ENCODE assay signal across 18 cellular contexts in the genomic region with DNA sequence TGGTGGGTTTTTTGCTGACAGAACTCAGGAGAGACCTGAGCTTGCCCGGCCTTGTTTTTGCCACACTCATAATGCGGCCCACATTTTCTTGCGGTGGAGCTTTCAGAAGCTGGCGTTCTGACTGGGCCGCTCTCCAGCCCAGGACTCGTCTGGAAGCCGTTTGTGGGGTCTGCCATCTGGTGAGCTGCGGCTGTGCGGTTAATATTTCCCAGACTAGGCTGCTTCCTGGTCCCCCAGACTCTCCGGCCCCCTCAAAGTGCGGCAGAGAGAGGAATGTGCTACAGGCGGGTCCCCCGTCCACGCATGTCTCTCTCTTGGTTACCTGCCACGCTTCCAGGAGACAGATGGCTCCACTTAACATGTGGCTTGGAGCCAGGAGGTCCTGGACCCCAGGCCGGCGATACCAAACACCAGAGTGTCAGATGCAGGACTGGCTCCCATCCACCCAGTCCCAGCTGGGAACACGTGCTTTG.
A peak's percentile ranks its signal among the peaks of the same experiment; 100 is the strongest.
DNase-seq lines count a peak whose midpoint lies in the region; ATAC-seq and TF ChIP-seq lines count a peak whose summit lies in the region.
"Had no signal": no experiment of that assay in that cellular context is flagged by ENCODE, and none has a peak within 500 bp of the region (broad histone marks: within the 10 kb centered on the region; RNA-seq: fewer than 3 reads in every experiment).

No MANE protein-coding gene starts in this region.

- peak overlapping the region; percentile 2 for H3K27ac Mint-ChIP-seq in mesothelial cell of epicardium
- H3K27ac Mint-ChIP-seq: dendritic cell treated with granulocyte-macrophage colony-stimulating factor and Interleukin-4, amounts not matched to agents 40 ng/mL and 50 ng/mL, for 4 days; memory B cell had no signal

- DNase-seq in AG09309 (ENCODE audit: low read depth) (peak; percentile 13), RPMI7951 (ENCODE audit: low read depth) (peak; percentile 94), mesothelial cell of epicardium (ENCODE audit: low spot score in 2 of 2, unreplicated experiment in 2 of 2) (peak in 1 of 2 experiments; percentile 57), left colon (no peak), NCI-H1048 (lab: John Stamatoyannopoulos, UW) (no peak), kidney glomerular epithelial cell (lab: John Stamatoyannopoulos, UW) (no peak), EL (no peak)
- DNase-seq: activated gamma-delta T cell, NCI-H526, Peyer's patch, T-helper 1 cell, tibial artery had no signal

- H3K4me1 Mint-ChIP-seq in mesothelial cell of epicardium = peaks cover 36% of the 10 kb centered on the region

- intact Hi-C loops in left colon (cut with DNase I, micrococcal nuclease) = no loop called here

- H3K9me3 Mint-ChIP-seq in mesothelial cell of epicardium = no peaks in the 10 kb centered on the region
- H3K9me3 Mint-ChIP-seq: dendritic cell treated with granulocyte-macrophage colony-stimulating factor and Interleukin-4, amounts not matched to agents 40 ng/mL and 50 ng/mL, for 4 days; memory B cell had no signal

- no peaks in the 10 kb centered on the region for H3K9me3 ChIP-seq in KOPT-K1 (ENCODE audit: insufficient read depth, low read length, poor library complexity, severe bottlenecking)
- H3K9me3 ChIP-seq: Peyer's patch, tibial artery had no signal

- H3K4me3 ChIP-seq in AG09309 (ENCODE audit: control insufficient read depth, low read depth, low read length) = no peak overlapping the region
- H3K4me3 ChIP-seq: Peyer's patch, tibial artery had no signal

- H3K4me3 Mint-ChIP-seq in mesothelial cell of epicardium = no peak overlapping the region
- H3K4me3 Mint-ChIP-seq: dendritic cell treated with granulocyte-macrophage colony-stimulating factor and Interleukin-4, amounts not matched to agents 40 ng/mL and 50 ng/mL, for 4 days; memory B cell had no signal

- TF ChIP-seq CTCF in AG09309 (IDR thresholded peaks at IDR 0.05; ENCODE audit: control insufficient read depth, insufficient read depth, low read depth, low read length, missing control alignments) = no peak
- TF ChIP-seq CTCF in mesothelial cell of epicardium (IDR thresholded peaks at IDR 0.05; ENCODE audit: unreplicated experiment) = no peak

- H3K27me3 Mint-ChIP-seq in mesothelial cell of epicardium (ENCODE audit: low read depth) = no peaks in the 10 kb centered on the region
- H3K27me3 Mint-ChIP-seq: dendritic cell treated with granulocyte-macrophage colony-stimulating factor and Interleukin-4, amounts not matched to agents 40 ng/mL and 50 ng/mL, for 4 days had no signal

- no peaks in the 10 kb centered on the region for H3K36me3 ChIP-seq in KOPT-K1 (ENCODE audit: insufficient read depth, low read length)
- H3K36me3 ChIP-seq: Peyer's patch, tibial artery had no signal

- H3K27ac ChIP-seq in KOPT-K1 (ENCODE audit: low read depth, low read length, poor library complexity, severe bottlenecking) = peak overlapping the region; percentile 91
- H3K27ac ChIP-seq: Peyer's patch, tibial artery had no signal

- no peak for ATAC-seq in left colon
- ATAC-seq: activated CD4-positive, CD25-positive, alpha-beta regulatory T cell treated with anti-CD3 and anti-CD28 coated beads, Interleukin-2, amount 50 U/mL, for 24 hours; esophagus mucosa; HCT116 had no signal

- H3K36me3 Mint-ChIP-seq in mesothelial cell of epicardium = no peaks in the 10 kb centered on the region
- H3K36me3 Mint-ChIP-seq: memory B cell had no signal

Comparison
In these comparisons a context has a peak if more than half of its experiments do, and no peak if none do; other contexts are left out.
1. DNase-seq: peak in AG09309 (single experiment) and RPMI7951 (single experiment); none in left colon (0 of 2), NCI-H1048 (single experiment), kidney glomerular epithelial cell (single experiment) and EL (single experiment).